In genomic region chr2:85326406-85326945, GRCh38 we compare ENCODE assay signal across 1 cellular context.
TF ChIP-seq lines count a peak whose summit lies in the region.

No MANE protein-coding gene starts in this region.

TF ChIP-seq in K562, 482 proteins besides CTCF, POLR2A, EP300 and RAD21 (continued from another document and continues in another):
- TF ChIP-seq ZNF655 (CRISPR knock-in tag; IDR thresholded peaks at IDR 0.05) (no peak), MLX (CRISPR knock-in tag; conservative IDR thresholded peaks at IDR 0.05) (no peak), LCOR (CRISPR knock-in tag; IDR thresholded peaks at IDR 0.05) (peak; percentile 43; the same call in 1 of the 2 replicates), MEF2D (tag; conservative IDR thresholded peaks at IDR 0.05; ENCODE audit: low read depth) (no peak), SNRNP70 (optimal IDR thresholded peaks at IDR 0.05; ENCODE audit: low read depth, low read length) (no peak), CTBP1 (IDR thresholded peaks at IDR 0.05; ENCODE audit: borderline replicate concordance) (peak; percentile 86), ZNF512 (tag; IDR thresholded peaks at IDR 0.05) (no peak), C11orf30 (IDR thresholded peaks at IDR 0.05; ENCODE audit: low read depth) (no peak), CREB3L1 (IDR thresholded peaks at IDR 0.05; ENCODE audit: borderline replicate concordance, low read depth) (no peak), CCNT2 (IDR thresholded peaks at IDR 0.05; ENCODE audit: borderline replicate concordance, extremely low read depth, insufficient read length, low read depth, low read length) (no peak), NR1H2 (CRISPR knock-in tag; IDR thresholded peaks at IDR 0.05) (no peak), KLF6 (CRISPR knock-in tag; IDR thresholded peaks at IDR 0.05; ENCODE audit: borderline replicate concordance) (no peak), CHCHD3 (CRISPR knock-in tag; IDR thresholded peaks at IDR 0.05) (no peak), NR4A1 (CRISPR knock-in tag; IDR thresholded peaks at IDR 0.05) (no peak), NR4A1 (tag; IDR thresholded peaks at IDR 0.05) (no peak), POU5F1 (IDR thresholded peaks at IDR 0.05; ENCODE audit: borderline replicate concordance, low read depth, low read length, partially characterized antibody) (no peak), HMGXB4 (CRISPR knock-in tag; IDR thresholded peaks at IDR 0.05) (no peak), MEIS2 (IDR thresholded peaks at IDR 0.05; ENCODE audit: partially characterized antibody) (peak; percentile 63), CBX5 (IDR thresholded peaks at IDR 0.05; ENCODE audit: borderline replicate concordance, low read depth) (no peak), CEBPZ (IDR thresholded peaks at IDR 0.05; ENCODE audit: borderline replicate concordance, low read depth, low read length) (no peak), ETV1 (tag; conservative IDR thresholded peaks at IDR 0.05; ENCODE audit: low read depth) (peak; percentile 77), MTF1 (CRISPR knock-in tag; IDR thresholded peaks at IDR 0.05; ENCODE audit: borderline replicate concordance) (no peak), ZBTB7A (IDR thresholded peaks at IDR 0.05; ENCODE audit: borderline replicate concordance, control insufficient read depth, low read depth, low read length) (0 out of 2 replicates have a peak, but pooled peaks have one; percentile 35), NFIC (IDR thresholded peaks at IDR 0.05) (0 out of 2 replicates have a peak, but pooled peaks have one; percentile 4), ELK1 (CRISPR knock-in tag; IDR thresholded peaks at IDR 0.05) (no peak), HDAC3 (IDR thresholded peaks at IDR 0.05; ENCODE audit: borderline replicate concordance, partially characterized antibody) (no peak), SMARCA4 (IDR thresholded peaks at IDR 0.05) (peak; percentile 55; the same call in 1 of the 2 replicates), GABPB2 (CRISPR knock-in tag; conservative IDR thresholded peaks at IDR 0.05) (no peak), NR2C1 (IDR thresholded peaks at IDR 0.05) (no peak), NR2C1 (tag; IDR thresholded peaks at IDR 0.05) (no peak), IRF9 (tag; IDR thresholded peaks at IDR 0.05) (no peak), ZC3H8 (IDR thresholded peaks at IDR 0.05) (no peak), ZBTB11 (CRISPR knock-in tag; IDR thresholded peaks at IDR 0.05) (0 out of 6 replicates have a peak, but pooled peaks of 1 of the 3 experiments have one; percentile 16), ZNF518B (CRISPR knock-in tag; IDR thresholded peaks at IDR 0.05) (no peak), MYNN (IDR thresholded peaks at IDR 0.05) (no peak), MYNN (CRISPR knock-in tag; IDR thresholded peaks at IDR 0.05) (no peak), ZNF449 (CRISPR knock-in tag; IDR thresholded peaks at IDR 0.05) (no peak), MTA3 (IDR thresholded peaks at IDR 0.05; ENCODE audit: borderline replicate concordance) (0 out of 2 replicates have a peak, but pooled peaks have one; percentile 45), XRCC3 (IDR thresholded peaks at IDR 0.05) (no peak)
